18 cellular contexts compared by ENCODE assay signal in genomic region chr22:24685804-24686203, GRCh38.
DNase-seq lines count a peak whose midpoint lies in the region; ATAC-seq, FAIRE-seq and TF ChIP-seq lines count a peak whose summit lies in the region.
"Had no signal": no experiment of that assay in that cellular context is flagged by ENCODE, and none has a peak within 500 bp of the region (broad histone marks: within the 10 kb centered on the region; RNA-seq: fewer than 3 reads in every experiment).

No MANE protein-coding gene starts in this region.

- H2BK15ac ChIP-seq in H9 (ENCODE audit: low read depth, low read length) = no peak overlapping the region

- H3K36me3 Mint-ChIP-seq in H9 (ENCODE audit: insufficient read depth in 1 of 3, low read depth in 3 of 3) = no peaks in the 10 kb centered on the region
- H3K36me3 Mint-ChIP-seq: stimulated activated memory B cell treated with anti-CD40 and anti-IgM and Interleukin-4, amounts not matched to agents 10 μg/mL and 1 μg/mL and 100 μg/mL, for 72 hours had no signal

- FAIRE-seq in keratinocyte (lab: Jason Lieb, UNC) = no peak
- FAIRE-seq: GM12878 had no signal

- no peak overlapping the region for H3T11ph ChIP-seq in H9 (ENCODE audit: low read length)

- no peak overlapping the region for H3K4ac ChIP-seq in H9 (ENCODE audit: low read depth, low read length)

- H3K9me3 Mint-ChIP-seq in H9 = no peaks in the 10 kb centered on the region
- H3K9me3 Mint-ChIP-seq: stimulated activated memory B cell treated with anti-CD40 and anti-IgM and Interleukin-4, amounts not matched to agents 10 μg/mL and 1 μg/mL and 100 μg/mL, for 72 hours had no signal

- H3K79me2 ChIP-seq in H9 (ENCODE audit: insufficient read depth, low read length) = no peaks in the 10 kb centered on the region
- no peaks in the 10 kb centered on the region for H3K79me2 ChIP-seq in keratinocyte (ENCODE audit: control insufficient read depth, insufficient read depth, low read length)
- no peaks in the 10 kb centered on the region for H3K79me2 ChIP-seq in smooth muscle cell (ENCODE audit: low read depth)

- H3K36me3 ChIP-seq in keratinocyte (ENCODE audit: control insufficient read depth in 2 of 2, extremely low read depth in 1 of 2, insufficient read depth in 2 of 2, low read length in 2 of 2) (no peaks in the 10 kb centered on the region), smooth muscle cell (ENCODE audit: low read depth) (no peaks in the 10 kb centered on the region)
- H3K36me3 ChIP-seq: BLaER1 had no signal

- H3K18ac ChIP-seq in H9 (ENCODE audit: insufficient read length, low read depth, low read length) = no peak overlapping the region

- no peaks in the 10 kb centered on the region for H3K23me2 ChIP-seq in H9 (ENCODE audit: insufficient read length, low read depth, low read length, poor library complexity, severe bottlenecking)

- intact Hi-C loops in dorsolateral prefrontal cortex (cut with DNase I) = no loop called here

- H3K27ac ChIP-seq in H9 (ENCODE audit: insufficient read length, low read depth, low read length) = no peak overlapping the region
- no peak overlapping the region for H3K27ac ChIP-seq in dorsolateral prefrontal cortex
- H3K27ac ChIP-seq in keratinocyte (ENCODE audit: control insufficient read depth, insufficient read depth, low read length) = no peak overlapping the region
- H3K27ac ChIP-seq in smooth muscle cell (ENCODE audit: low read depth) = no peak overlapping the region
- H3K27ac ChIP-seq: BLaER1 had no signal

- H4K5ac ChIP-seq in H9 (ENCODE audit: insufficient read length, low read depth, low read length) = no peak overlapping the region

- H3K27ac Mint-ChIP-seq in H9 = peak overlapping the region in 1 of 3 experiments; percentile 52; a peak in 1 of 7 replicates
- H3K27ac Mint-ChIP-seq: stimulated activated memory B cell treated with anti-CD40 and anti-IgM and Interleukin-4, amounts not matched to agents 10 μg/mL and 1 μg/mL and 100 μg/mL, for 72 hours had no signal

- H3K14ac ChIP-seq in H9 (ENCODE audit: insufficient read depth, low read length) = no peak overlapping the region

- no peak overlapping the region for H2AK5ac ChIP-seq in H9 (ENCODE audit: insufficient read length, low read length)

- H3K4me1 Mint-ChIP-seq in H9 = peaks cover 41 to 44% of the 10 kb centered on the region in 2 experiments
- H3K4me1 Mint-ChIP-seq: stimulated activated memory B cell treated with anti-CD40 and anti-IgM and Interleukin-4, amounts not matched to agents 10 μg/mL and 1 μg/mL and 100 μg/mL, for 72 hours had no signal

- no peaks in the 10 kb centered on the region for H3K9me3 ChIP-seq in H9 (ENCODE audit: control insufficient read depth, low read depth, low read length)
- H3K9me3 ChIP-seq in keratinocyte (ENCODE audit: control insufficient read depth, low read depth, low read length) = no peaks in the 10 kb centered on the region
- no peaks in the 10 kb centered on the region for H3K9me3 ChIP-seq in smooth muscle cell (replicated peaks; ENCODE audit: low read depth)
- H3K9me3 ChIP-seq: BLaER1 had no signal

- no peak overlapping the region for H4K8ac ChIP-seq in H9 (replicated peaks; ENCODE audit: insufficient read length, low read depth, low read length)

- H3K27me3 Mint-ChIP-seq in H9 (ENCODE audit: low read depth) = no peaks in the 10 kb centered on the region; the same call in 1 of the 2 replicates

- H2BK20ac ChIP-seq in H9 (ENCODE audit: low read depth, low read length, poor library complexity, severe bottlenecking) = no peak overlapping the region

- H3K9ac ChIP-seq in H9 (ENCODE audit: extremely low read depth, insufficient read length, low read length) (no peak overlapping the region), keratinocyte (ENCODE audit: control insufficient read depth, extremely low read depth, insufficient read depth, low read length) (no peak overlapping the region), smooth muscle cell (ENCODE audit: low read depth) (no peak overlapping the region)
- H3K9ac ChIP-seq: BLaER1 had no signal

- peak overlapping the region in 57 of 59 donors; percentile 0 to 58 (median 44) for H3K4me3 ChIP-seq in dorsolateral prefrontal cortex
- H3K4me3 ChIP-seq in keratinocyte (ENCODE audit: control insufficient read depth in 2 of 3, extremely low read depth in 1 of 3, insufficient read depth in 2 of 3, low read depth in 1 of 3, low read length in 3 of 3) = no peak overlapping the region
- no peak overlapping the region for H3K4me3 ChIP-seq in smooth muscle cell
- H3K4me3 ChIP-seq: BLaER1, GM12878 had no signal

- no peak overlapping the region for H2AFZ ChIP-seq in H9 (ENCODE audit: low read length)
- H2AFZ ChIP-seq in keratinocyte (ENCODE audit: control insufficient read depth, low read length) = no peak overlapping the region
- H2AFZ ChIP-seq in smooth muscle cell (ENCODE audit: low read depth) = peak overlapping the region; percentile 25

- H2BK5ac ChIP-seq in H9 (ENCODE audit: insufficient read length, low read length) = no peak overlapping the region

- no peak overlapping the region for H3K56ac ChIP-seq in H9 (ENCODE audit: insufficient read length, low read depth, low read length)

- H3K4me1 ChIP-seq in H9 (ENCODE audit: insufficient read depth, low read length) (peaks cover 10% of the 10 kb centered on the region; the same call in 1 of the 2 replicates), keratinocyte (ENCODE audit: control insufficient read depth, extremely low read depth, insufficient read depth, low read length) (no peaks in the 10 kb centered on the region), smooth muscle cell (ENCODE audit: low read depth) (peaks cover 10% of the 10 kb centered on the region)

- no peaks in the 10 kb centered on the region for H3K79me1 ChIP-seq in H9 (ENCODE audit: insufficient read depth, low read depth, low read length, poor library complexity, severe bottlenecking)

- H3K27me3 ChIP-seq in H9 (ENCODE audit: insufficient read depth, low read length) (no peaks in the 10 kb centered on the region), dorsolateral prefrontal cortex (peaks cover 0 to 22% (median 3%) of the 10 kb centered on the region in 45 donors), keratinocyte (ENCODE audit: control insufficient read depth, extremely low read depth, insufficient read depth, low read length) (no peaks in the 10 kb centered on the region), smooth muscle cell (ENCODE audit: low read depth) (no peaks in the 10 kb centered on the region)
- H3K27me3 ChIP-seq: BLaER1 had no signal

- in situ Hi-C loops in GM13977 (cut with MboI; ENCODE audit: low pct_unique_long_range_greater_than_20kb, low sequenced_read_pairs, unreplicated experiment) = no loop called here

- H3K4me3 Mint-ChIP-seq in H9 = no peak overlapping the region
- H3K4me3 Mint-ChIP-seq: stimulated activated memory B cell treated with anti-CD40 and anti-IgM and Interleukin-4, amounts not matched to agents 10 μg/mL and 1 μg/mL and 100 μg/mL, for 72 hours had no signal

- TF ChIP-seq CTCF in H9 (conservative IDR thresholded peaks at IDR 0.05) (no peak), dorsolateral prefrontal cortex (IDR thresholded peaks at IDR 0.05 in 54 of 56, conservative IDR thresholded peaks at IDR 0.05 in 2 of 56; ENCODE audit: low read depth in 1 of 56, partially characterized antibody in 56 of 56) (no peak), keratinocyte (optimal IDR thresholded peaks at IDR 0.05 in 1 of 3, IDR thresholded peaks at IDR 0.05 in 1 of 3, conservative IDR thresholded peaks at IDR 0.05 in 1 of 3; ENCODE audit: extremely low read depth in 1 of 3, insufficient read depth in 2 of 3, low read length in 3 of 3) (no peak), smooth muscle cell (IDR thresholded peaks at IDR 0.05; ENCODE audit: borderline replicate concordance, insufficient read depth, poor library complexity, severe bottlenecking) (no peak), GM13977 (IDR thresholded peaks at IDR 0.05; ENCODE audit: extremely low read depth, insufficient read depth, missing control alignments) (no peak)

- DNase-seq in H9 (peak; percentile 51), dorsolateral prefrontal cortex (peak in 1 of 10 donors; percentile 68), keratinocyte (ENCODE audit: low read depth, low spot score) (no peak), smooth muscle cell (lab: John Stamatoyannopoulos, UW; ENCODE audit: unreplicated experiment) (no peak), NCI-H1930 (lab: John Stamatoyannopoulos, UW) (no peak), GM13977 (ENCODE audit: low spot score) (no peak)
- DNase-seq: activated CD4-positive, alpha-beta T cell treated with anti-CD3 and anti-CD28 coated beads, Interleukin-2, amount 50 U/mL, for 48 hours; DND-41; Kasumi-1; NCI-H1694 treated with DMSO at 0.1 percent for 48 hours; NCI-H748 treated with DMSO at 0.1 percent for 48 hours; stimulated activated CD4-positive, alpha-beta T cell treated with anti-CD3 and anti-CD28 coated beads, Interleukin-2, amount 100 ng/mL, for 48 hours; T1000 had no signal

- H4K20me1 ChIP-seq in H9 (ENCODE audit: control insufficient read depth, insufficient read depth, insufficient read length) = no peaks in the 10 kb centered on the region
- no peaks in the 10 kb centered on the region for H4K20me1 ChIP-seq in keratinocyte (ENCODE audit: control insufficient read depth, extremely low read depth, insufficient read depth, low read length)
- H4K20me1 ChIP-seq in smooth muscle cell (ENCODE audit: low read depth) = no peaks in the 10 kb centered on the region
- H4K20me1 ChIP-seq: BLaER1 had no signal

- no CpG with 5 or more reads among the region's 35 CpGs for WGBS in H9 (ENCODE audit: extremely low coverage, insufficient read length, low lambda C conversion rate)
- WGBS in smooth muscle cell (ENCODE audit: low lambda C conversion rate) = 62% methylated on average over 35 of the region's 35 CpGs

- no peak for ATAC-seq in GM18873 (IDR thresholded peaks at IDR 0.05; ENCODE audit: low FRiP score, unreplicated experiment)
- ATAC-seq in GM18520 (IDR thresholded peaks at IDR 0.05; ENCODE audit: unreplicated experiment) = no peak
- ATAC-seq: GM12878; stimulated activated memory B cell treated with anti-CD40 and anti-IgM and Interleukin-4, amounts not matched to agents 10 μg/mL and 1 μg/mL and 100 μg/mL, for 72 hours had no signal

- no peak overlapping the region for H3K23ac ChIP-seq in H9 (ENCODE audit: insufficient read length, low read depth, low read length)

- dilution Hi-C loops in keratinocyte (cut with MboI; ENCODE audit: extremely low pct_ligation_motif_present, low sequenced_read_pairs) = no loop called here

- no peak overlapping the region for H4K91ac ChIP-seq in H9 (ENCODE audit: insufficient read length, low read depth, low read length)

- no peaks in the 10 kb centered on the region for H3K9me1 ChIP-seq in keratinocyte (ENCODE audit: control insufficient read depth, extremely low read depth, insufficient read depth, low read length)

- no peaks in the 10 kb centered on the region for H3F3A ChIP-seq in smooth muscle cell (ENCODE audit: low read depth)

- H3K4me2 ChIP-seq in H9 (ENCODE audit: insufficient read depth, insufficient read length, low read length) = no peak overlapping the region
- H3K4me2 ChIP-seq in keratinocyte (ENCODE audit: control insufficient read depth, extremely low read depth, insufficient read depth, low read depth, low read length) = peak overlapping the region; percentile 41
- peak overlapping the region; percentile 24 for H3K4me2 ChIP-seq in smooth muscle cell
- H3K4me2 ChIP-seq: BLaER1 had no signal

- H2BK120ac ChIP-seq in H9 (ENCODE audit: low read depth, low read length, poor library complexity, severe bottlenecking) = no peak overlapping the region

- H2BK12ac ChIP-seq in H9 (ENCODE audit: insufficient read length, low read depth, low read length) = no peak overlapping the region

Comparison
In these comparisons a context has a peak if more than half of its experiments do, and no peak if none do; other contexts are left out.
1. H3K4me3 ChIP-seq: peak in dorsolateral prefrontal cortex (57 of 59); none in keratinocyte (0 of 3) and smooth muscle cell (single experiment).